ENCODE assay signal across 9 cellular contexts in genomic region chr6:108798672-108799355, GRCh38. TPM values are rescaled to one million over a fixed set of nuclear protein-coding genes. Genes with fewer than 3 reads are reported as not detected.
DNase-seq lines count a peak whose midpoint lies in the region; ATAC-seq and TF ChIP-seq lines count a peak whose summit lies in the region.
"Had no signal": no experiment of that assay in that cellular context is flagged by ENCODE, and none has a peak within 500 bp of the region (broad histone marks: within the 10 kb centered on the region; RNA-seq: fewer than 3 reads in every experiment).

No MANE protein-coding gene starts in this region.

- H3K36me3 ChIP-seq in colonic mucosa, result no peaks in the 10 kb centered on the region

- H3K4me3 ChIP-seq in colonic mucosa, result no peak overlapping the region

- no peak overlapping the region for H3K9ac ChIP-seq in colonic mucosa (ENCODE audit: low read depth in 2 of 2, low read length in 2 of 2)

- peak in 2 of 3 experiments; percentile 19 to 65 for DNase-seq in NCI-H1417 (lab: John Stamatoyannopoulos, UW)
- DNase-seq in NCI-H1417 treated with DMSO at 0.1 percent for 48 hours (lab: John Stamatoyannopoulos, UW), result no peak
- DNase-seq in activated gamma-delta T cell (lab: John Stamatoyannopoulos, UW), result peak; percentile 26
- DNase-seq in medulla oblongata (ENCODE audit: extremely low spot score), result peak; percentile 32
- DNase-seq in stimulated activated naive CD4-positive, alpha-beta T cell treated with Interleukin-2 at 50 U/mL for 16 hours (lab: John Stamatoyannopoulos, UW), result peak; percentile 30
- no peak for DNase-seq in NAMALWA (ENCODE audit: low spot score)
- no peak for DNase-seq in colonic mucosa

- no peaks in the 10 kb centered on the region for H3K27me3 ChIP-seq in colonic mucosa

- H3K9me3 ChIP-seq in colonic mucosa, result no peaks in the 10 kb centered on the region

- ATAC-seq in GM21528 (IDR thresholded peaks at IDR 0.05; ENCODE audit: low FRiP score, unreplicated experiment), result no peak

- TF ChIP-seq CTCF in colonic mucosa (IDR thresholded peaks at IDR 0.05), result no peak

- no peak overlapping the region for H3K27ac ChIP-seq in colonic mucosa
- H3K27ac ChIP-seq: 22Rv1 had no signal

- intact Hi-C loops in colonic mucosa (cut with DNase I), result no loop called here

- no peaks in the 10 kb centered on the region for H3K4me1 ChIP-seq in colonic mucosa

RNA-seq across cellular contexts. Expression of gene ARMC2, which starts 49.4 kb away (rescaled TPM):
- total RNA-seq in colonic mucosa, result 1 to 10 TPM; 1.9 to 2.5 TPM

Comparison
In these comparisons a context has a peak if more than half of its experiments do, and no peak if none do; other contexts are left out.
1. DNase-seq: peak in NCI-H1417 (2 of 3), activated gamma-delta T cell (single experiment), medulla oblongata (single experiment) and stimulated activated naive CD4-positive, alpha-beta T cell treated with Interleukin-2 at 50 U/mL for 16 hours (single experiment); none in NCI-H1417 treated with DMSO at 0.1 percent for 48 hours (single experiment), NAMALWA (single experiment) and colonic mucosa (single experiment).